Comparison of ENCODE assay signal across 10 cellular contexts in genomic region chr3:52070724-52071621, GRCh38. TPM values are rescaled to one million over a fixed set of nuclear protein-coding genes. Genes with fewer than 3 reads are reported as not detected.
DNase-seq lines count a peak whose midpoint lies in the region; ATAC-seq, FAIRE-seq and TF ChIP-seq lines count a peak whose summit lies in the region.
"Had no signal": no experiment of that assay in that cellular context is flagged by ENCODE, and none has a peak within 500 bp of the region (broad histone marks: within the 10 kb centered on the region; RNA-seq: fewer than 3 reads in every experiment).

No MANE protein-coding gene starts in this region.

- no peak for TF ChIP-seq CTCF in mammary epithelial cell (conservative IDR thresholded peaks at IDR 0.05 in 1 of 2, IDR thresholded peaks at IDR 0.05 in 1 of 2; ENCODE audit: extremely low read depth in 1 of 2, insufficient read depth in 1 of 2, low read depth in 1 of 2, low read length in 2 of 2)
- TF ChIP-seq CTCF in keratinocyte (optimal IDR thresholded peaks at IDR 0.05 in 1 of 3, IDR thresholded peaks at IDR 0.05 in 1 of 3, conservative IDR thresholded peaks at IDR 0.05 in 1 of 3; ENCODE audit: extremely low read depth in 1 of 3, insufficient read depth in 2 of 3, low read length in 3 of 3): no peak

- H3K9me1 ChIP-seq in keratinocyte (ENCODE audit: control insufficient read depth, extremely low read depth, insufficient read depth, low read length): no peaks in the 10 kb centered on the region

- H3K79me2 ChIP-seq in Karpas-422 (ENCODE audit: low read length) (no peaks in the 10 kb centered on the region), mammary epithelial cell (ENCODE audit: insufficient read depth, low read length) (no peaks in the 10 kb centered on the region), keratinocyte (ENCODE audit: control insufficient read depth, insufficient read depth, low read length) (no peaks in the 10 kb centered on the region)

- intact Hi-C loops in mammary epithelial cell (cut with micrococcal nuclease): no loop called here

- H4K20me1 ChIP-seq in Karpas-422 (ENCODE audit: insufficient read depth, low read depth, low read length): no peaks in the 10 kb centered on the region
- no peaks in the 10 kb centered on the region for H4K20me1 ChIP-seq in mammary epithelial cell (ENCODE audit: insufficient read depth, low read length)
- H4K20me1 ChIP-seq in keratinocyte (ENCODE audit: control insufficient read depth, extremely low read depth, insufficient read depth, low read length): no peaks in the 10 kb centered on the region

- no peak overlapping the region for H3K4me3 ChIP-seq in Karpas-422 (ENCODE audit: low read length)
- no peak overlapping the region for H3K4me3 ChIP-seq in mammary epithelial cell (replicated peaks in 1 of 3; ENCODE audit: insufficient read depth in 1 of 3, low read depth in 2 of 3, low read length in 3 of 3)
- no peak overlapping the region for H3K4me3 ChIP-seq in keratinocyte (ENCODE audit: control insufficient read depth in 2 of 3, extremely low read depth in 1 of 3, insufficient read depth in 2 of 3, low read depth in 1 of 3, low read length in 3 of 3)

- BruUV-seq in mammary epithelial cell (replicated peaks; lab: Mats Ljungman, UMichigan): no TSS peak

- H3K9ac ChIP-seq in Karpas-422 (ENCODE audit: low read length): no peak overlapping the region
- H3K9ac ChIP-seq in mammary epithelial cell (ENCODE audit: insufficient read depth, low read length): no peak overlapping the region
- no peak overlapping the region for H3K9ac ChIP-seq in keratinocyte (ENCODE audit: control insufficient read depth, extremely low read depth, insufficient read depth, low read length)

- dilution Hi-C loops in mammary epithelial cell (cut with HindIII; ENCODE audit: low sequenced_read_pairs): no loop called here
- dilution Hi-C loops in keratinocyte (cut with MboI; ENCODE audit: extremely low pct_ligation_motif_present, low sequenced_read_pairs): no loop called here

- in situ Hi-C loops in mammary epithelial cell (cut with MboI; ENCODE audit: low sequenced_read_pairs in 2 of 2): no loop called here

- H3K27ac ChIP-seq in Karpas-422 (ENCODE audit: low read length): no peak overlapping the region
- H3K27ac ChIP-seq in mammary epithelial cell (ENCODE audit: insufficient read depth, low read depth, low read length): no peak overlapping the region
- H3K27ac ChIP-seq in keratinocyte (ENCODE audit: control insufficient read depth, insufficient read depth, low read length): no peak overlapping the region

- H2AFZ ChIP-seq in Karpas-422 (ENCODE audit: low read length): no peak overlapping the region
- peak overlapping the region; percentile 10 for H2AFZ ChIP-seq in mammary epithelial cell (ENCODE audit: low read depth, low read length)
- H2AFZ ChIP-seq in keratinocyte (ENCODE audit: control insufficient read depth, low read length): peak overlapping the region; percentile 2

- H3K9me2 ChIP-seq in Karpas-422 (replicated peaks; ENCODE audit: insufficient read depth, low read length): no peaks in the 10 kb centered on the region

- H3K4me1 ChIP-seq in Karpas-422 (ENCODE audit: low read length): peaks cover 23% of the 10 kb centered on the region
- peaks cover 30% of the 10 kb centered on the region for H3K4me1 ChIP-seq in mammary epithelial cell (ENCODE audit: insufficient read depth, low read length)
- peaks cover 30% of the 10 kb centered on the region for H3K4me1 ChIP-seq in keratinocyte (ENCODE audit: control insufficient read depth, extremely low read depth, insufficient read depth, low read length)

- H3K9me3 ChIP-seq in Karpas-422 (ENCODE audit: low read length): no peaks in the 10 kb centered on the region
- H3K9me3 ChIP-seq in mammary epithelial cell (replicated peaks; ENCODE audit: insufficient read depth, low read length): no peaks in the 10 kb centered on the region
- no peaks in the 10 kb centered on the region for H3K9me3 ChIP-seq in keratinocyte (ENCODE audit: control insufficient read depth, low read depth, low read length)

- CTCF ChIA-PET in mammary epithelial cell (lab: Charles Lee; ENCODE audit: low non-redundant PET): no interaction called here

- ATAC-seq in stimulated activated naive CD8-positive, alpha-beta T cell treated with anti-CD3 and anti-CD28 coated beads, Interleukin-15, Interleukin-2, amounts not matched to agents 100 U/mL and 50 U/mL, for 24 hours: peak; percentile 42
- no peak for ATAC-seq in GM18867 (IDR thresholded peaks at IDR 0.05; ENCODE audit: unreplicated experiment)

- DNase-seq in Karpas-422: peak; percentile 73
- no peak for DNase-seq in mammary epithelial cell
- no peak for DNase-seq in keratinocyte (ENCODE audit: low read depth, low spot score)
- no peak for DNase-seq in stimulated activated naive CD8-positive, alpha-beta T cell treated with anti-CD3 and anti-CD28 coated beads, Interleukin-15, Interleukin-2, amounts not matched to agents 100 U/mL and 50 U/mL, for 24 hours
- DNase-seq in urothelium cell line (ENCODE audit: low spot score): no peak
- no peak for DNase-seq in AG08395 (ENCODE audit: low spot score)
- DNase-seq in stimulated activated CD4-positive, alpha-beta T cell treated with anti-CD3 and anti-CD28 coated beads, Interleukin-4, amount 100 ng/mL, for 4 hours: no peak
- DNase-seq: CD4-positive, alpha-beta memory T cell; NCI-H748 treated with DMSO at 0.1 percent for 48 hours had no signal

- no peaks in the 10 kb centered on the region for H3K27me3 ChIP-seq in Karpas-422 (ENCODE audit: low read length)
- no peaks in the 10 kb centered on the region for H3K27me3 ChIP-seq in mammary epithelial cell (ENCODE audit: insufficient read depth, low read length)
- no peaks in the 10 kb centered on the region for H3K27me3 ChIP-seq in keratinocyte (ENCODE audit: control insufficient read depth, extremely low read depth, insufficient read depth, low read length)

- FAIRE-seq in keratinocyte (lab: Jason Lieb, UNC) (peak; percentile 53), urothelium cell line (lab: Jason Lieb, UNC) (no peak)

- 50% methylated on average over 13 of the region's 22 CpGs for WGBS in mammary epithelial cell (ENCODE audit: low coverage, missing lambda C conversion rate)

- H3K4me2 ChIP-seq in Karpas-422 (ENCODE audit: low read depth, low read length, poor library complexity, severe bottlenecking) (no peak overlapping the region), mammary epithelial cell (ENCODE audit: insufficient read depth, low read depth, low read length) (no peak overlapping the region), keratinocyte (ENCODE audit: control insufficient read depth, extremely low read depth, insufficient read depth, low read depth, low read length) (peak overlapping the region; percentile 18)

- H3K36me3 ChIP-seq in Karpas-422 (ENCODE audit: insufficient read depth, low read length) (no peaks in the 10 kb centered on the region), mammary epithelial cell (ENCODE audit: insufficient read depth, low read length) (no peaks in the 10 kb centered on the region), keratinocyte (ENCODE audit: control insufficient read depth in 2 of 2, extremely low read depth in 1 of 2, insufficient read depth in 2 of 2, low read length in 2 of 2) (peaks cover 0 to 3% of the 10 kb centered on the region in 2 experiments)

RNA-seq across cellular contexts. Expression of gene DUSP7, which starts 14.6 kb away (rescaled TPM):
- total RNA-seq in Karpas-422 (2014; rRNA removed; shearing (Covaris generic); ENCODE audit: low replicate concordance): 11.1 and 21.2 TPM in 2 replicates
- total RNA-seq in mammary epithelial cell: 100 to 1,000 TPM in 1 of 2 donors, 10 to 100 TPM in 1; 64.7 to 167 TPM
- polyA plus RNA-seq in mammary epithelial cell (212 TPM), keratinocyte (103 to 172 TPM (median 121 TPM) in 3 replicates)
- polyA minus RNA-seq in mammary epithelial cell (293 TPM), keratinocyte (280 to 386 TPM (median 351 TPM) in 3 replicates)
- polyA plus RNA-seq in keratinocyte (2011; ENCODE audit: low read depth): 36.1 TPM
- 119 and 152 TPM in 2 replicates for polyA plus RNA-seq in keratinocyte (2011; cell fraction: cytosol; rRNA removed)
- 143 and 170 TPM in 2 replicates for polyA plus RNA-seq in keratinocyte (2011; cell fraction: nucleus; rRNA removed)
- polyA plus RNA-seq in keratinocyte (2012; ENCODE audit: low replicate concordance): 84.5 and 106 TPM in 2 replicates
- 419 TPM for polyA minus RNA-seq in keratinocyte (2011; cell fraction: cytosol; rRNA and poly(A)+ RNA removed)
- 133 and 142 TPM in 2 replicates for polyA minus RNA-seq in keratinocyte (2011; cell fraction: nucleus; rRNA and poly(A)+ RNA removed)
